In genomic region chr10:74825371-74826141, GRCh38 we compare ENCODE assay signal across 8 cellular contexts. TPM values are rescaled to one million over a fixed set of nuclear protein-coding genes. Genes with fewer than 3 reads are reported as not detected.
DNase-seq lines count a peak whose midpoint lies in the region; ATAC-seq, FAIRE-seq and TF ChIP-seq lines count a peak whose summit lies in the region.

No MANE protein-coding gene starts in this region.

- in situ Hi-C loops in ACHN (cut with HindIII; ENCODE audit: low pct_ligation_motif_present, low pct_unique_long_range_greater_than_20kb, low sequenced_read_pairs) = no loop called here

- peak; percentile 34 for TF ChIP-seq POLR2A in endothelial cell of umbilical vein (IDR thresholded peaks at IDR 0.05; ENCODE audit: low read depth, low read length)

- H3K4me3 ChIP-seq in KMS-11 (IDR thresholded peaks at IDR 0.05; ENCODE audit: insufficient read depth, low read depth, low read length) = no peak overlapping the region
- H3K4me3 ChIP-seq in endothelial cell of umbilical vein (replicated peaks in 1 of 3; ENCODE audit: insufficient read depth in 1 of 3, low read depth in 1 of 3, low read length in 3 of 3) = peak overlapping the region; percentile 34 to 71 (median 47)
- H3K4me3 ChIP-seq in mucosa of rectum (ENCODE audit: low read length in 2 of 2) = peak overlapping the region; percentile 80 to 92

- peak overlapping the region; percentile 91 for H3K27ac Mint-ChIP-seq in activated CD4-positive, alpha-beta memory T cell treated with anti-CD3 and anti-CD28 coated beads for 36 hours

- H2AFZ ChIP-seq in KMS-11 (ENCODE audit: low read depth) (peak overlapping the region; percentile 91; the same call in 1 of the 2 replicates), endothelial cell of umbilical vein (ENCODE audit: low read depth, low read length) (peak overlapping the region; percentile 99)

- ATAC-seq in GM18868 (IDR thresholded peaks at IDR 0.05; ENCODE audit: unreplicated experiment) (peak; percentile 0), HG03469 (IDR thresholded peaks at IDR 0.05; ENCODE audit: unreplicated experiment) (no peak)

- no peaks in the 10 kb centered on the region for H3K9me3 Mint-ChIP-seq in activated CD4-positive, alpha-beta memory T cell treated with anti-CD3 and anti-CD28 coated beads for 36 hours

- no peaks in the 10 kb centered on the region for H3K36me3 Mint-ChIP-seq in activated CD4-positive, alpha-beta memory T cell treated with anti-CD3 and anti-CD28 coated beads for 36 hours

- H4K20me1 ChIP-seq in KMS-11 (ENCODE audit: insufficient read depth) (no peaks in the 10 kb centered on the region), endothelial cell of umbilical vein (replicated peaks; ENCODE audit: control insufficient read depth, extremely low read depth, insufficient read depth, low read length) (no peaks in the 10 kb centered on the region)

- no peak for TF ChIP-seq CTCF in KMS-11 (conservative IDR thresholded peaks at IDR 0.05; ENCODE audit: low read depth, low read length)
- no peak for TF ChIP-seq CTCF in endothelial cell of umbilical vein (IDR thresholded peaks at IDR 0.05; ENCODE audit: extremely low read depth in 1 of 2, insufficient read depth in 1 of 2, low read depth in 1 of 2, low read length in 2 of 2)

- H3K79me2 ChIP-seq in KMS-11 (ENCODE audit: insufficient read depth, low read depth) (peaks cover 31% of the 10 kb centered on the region), endothelial cell of umbilical vein (ENCODE audit: control insufficient read depth, insufficient read depth, low read length) (peaks cover 5% of the 10 kb centered on the region)

- CTCF ChIA-PET in activated CD4-positive, alpha-beta memory T cell treated with anti-CD3 and anti-CD28 coated beads for 36 hours (lab: Charles Lee) = interaction anchor here (1.0 kb wide), 1 partner anchor 163 kb away, joined by 3 read pairs; no protein-coding TSS in a partner anchor
- CTCF ChIA-PET in endothelial cell of umbilical vein (lab: Charles Lee) = interaction anchor here (0.6 to 2.0 kb wide), 6 partner anchors 16 to 504 kb away, joined by 3 to 6 read pairs (median 3); no protein-coding TSS in a partner anchor

- peak overlapping the region; percentile 72 for H3K27ac ChIP-seq in KMS-11
- no peak overlapping the region for H3K27ac ChIP-seq in endothelial cell of umbilical vein (ENCODE audit: insufficient read depth, low read depth, low read length)
- H3K27ac ChIP-seq in mucosa of rectum (ENCODE audit: low read depth in 2 of 2, low read length in 2 of 2) = peak overlapping the region; percentile 99 to 100

- BruUV-seq in endothelial cell of umbilical vein (replicated peaks; lab: Mats Ljungman, UMichigan) = no TSS peak

- no peak for FAIRE-seq in endothelial cell of umbilical vein (lab: Jason Lieb, UNC)

- peaks cover 17% of the 10 kb centered on the region for H3K4me1 ChIP-seq in KMS-11 (ENCODE audit: low read depth, poor library complexity, severe bottlenecking)
- no peaks in the 10 kb centered on the region for H3K4me1 ChIP-seq in endothelial cell of umbilical vein (ENCODE audit: control insufficient read depth, extremely low read depth, insufficient read depth, low read length)
- peaks cover 16 to 23% of the 10 kb centered on the region in 2 donors for H3K4me1 ChIP-seq in mucosa of rectum (ENCODE audit: control insufficient read depth in 2 of 2, insufficient read depth in 2 of 2, low read length in 2 of 2)

- dilution Hi-C loops in endothelial cell of umbilical vein (cut with MboI; ENCODE audit: extremely low pct_ligation_motif_present, low sequenced_read_pairs) = no loop called here

- intact Hi-C loops in activated CD4-positive, alpha-beta memory T cell treated with anti-CD3 and anti-CD28 coated beads for 36 hours (cut with micrococcal nuclease) = loop anchor here (1.0 to 10.0 kb wide), 13 partner anchors 26 to 831 kb away; partner anchors contain the start of genes SAMD8, VCL and VDAC2
- intact Hi-C loops in endothelial cell of umbilical vein (cut with micrococcal nuclease) = loop anchor here (1.0 to 5.0 kb wide), 6 partner anchors 26 to 559 kb away; partner anchors contain the start of gene SAMD8

- peaks cover 57% of the 10 kb centered on the region for H3K4me1 Mint-ChIP-seq in activated CD4-positive, alpha-beta memory T cell treated with anti-CD3 and anti-CD28 coated beads for 36 hours (ENCODE audit: low read depth)

- H3K4me3 Mint-ChIP-seq in activated CD4-positive, alpha-beta memory T cell treated with anti-CD3 and anti-CD28 coated beads for 36 hours = peak overlapping the region; percentile 89

- H3K9me1 ChIP-seq in endothelial cell of umbilical vein (replicated peaks; ENCODE audit: control insufficient read depth, extremely low read depth, insufficient read depth, low read length) = no peaks in the 10 kb centered on the region

- POLR2A ChIA-PET in activated CD4-positive, alpha-beta memory T cell treated with anti-CD3 and anti-CD28 coated beads for 36 hours (lab: Charles Lee) = interaction anchor here (0.6 to 1.0 kb wide), 2 partner anchors 19 to 190 kb away, joined by 3 to 4 read pairs; no protein-coding TSS in a partner anchor
- POLR2A ChIA-PET in endothelial cell of umbilical vein (lab: Charles Lee) = interaction anchor here (0.6 to 0.8 kb wide), 5 partner anchors 11 to 1330 kb away, joined by 3 to 7 read pairs (median 3); no protein-coding TSS in a partner anchor

- H3K9me3 ChIP-seq in endothelial cell of umbilical vein (replicated peaks; ENCODE audit: control insufficient read depth, insufficient read depth, low read length) = no peaks in the 10 kb centered on the region
- no peaks in the 10 kb centered on the region for H3K9me3 ChIP-seq in mucosa of rectum (ENCODE audit: control insufficient read depth in 2 of 2, low read length in 2 of 2)

- DNase-seq in ACHN = peak; percentile 51
- DNase-seq in activated CD4-positive, alpha-beta memory T cell treated with anti-CD3 and anti-CD28 coated beads for 36 hours = no peak
- no peak for DNase-seq in endothelial cell of umbilical vein (ENCODE audit: low read depth, low spot score)
- peak; percentile 33 for DNase-seq in superior temporal gyrus (ENCODE audit: extremely low spot score)

- no peak overlapping the region; the same call in 1 of the 2 replicates for H3K4me2 ChIP-seq in KMS-11
- H3K4me2 ChIP-seq in endothelial cell of umbilical vein (ENCODE audit: insufficient read depth, low read length) = peak overlapping the region; percentile 54

- H3K36me3 ChIP-seq in KMS-11 (ENCODE audit: insufficient read depth) (no peaks in the 10 kb centered on the region), endothelial cell of umbilical vein (ENCODE audit: control insufficient read depth in 2 of 2, extremely low read depth in 1 of 2, insufficient read depth in 2 of 2, low read length in 2 of 2) (no peaks in the 10 kb centered on the region), mucosa of rectum (ENCODE audit: control insufficient read depth in 2 of 2, insufficient read depth in 2 of 2, low read length in 2 of 2) (no peaks in the 10 kb centered on the region)

- H3K9ac ChIP-seq in KMS-11 (peak overlapping the region; percentile 76), endothelial cell of umbilical vein (replicated peaks; ENCODE audit: extremely low read depth, insufficient read depth, low read length) (peak overlapping the region; percentile 56), mucosa of rectum (ENCODE audit: low read depth in 1 of 2, low read length in 2 of 2) (peak overlapping the region; percentile 65 to 77)

- H3K27me3 Mint-ChIP-seq in activated CD4-positive, alpha-beta memory T cell treated with anti-CD3 and anti-CD28 coated beads for 36 hours = no peaks in the 10 kb centered on the region

- H3K27me3 ChIP-seq in KMS-11 (ENCODE audit: insufficient read depth, low read depth) = no peaks in the 10 kb centered on the region
- H3K27me3 ChIP-seq in endothelial cell of umbilical vein (ENCODE audit: control insufficient read depth in 2 of 2, insufficient read depth in 2 of 2, low read length in 2 of 2) = no peaks in the 10 kb centered on the region
- no peaks in the 10 kb centered on the region for H3K27me3 ChIP-seq in mucosa of rectum (ENCODE audit: control insufficient read depth in 2 of 2, insufficient read depth in 2 of 2, low read length in 2 of 2)

TF ChIP-seq in endothelial cell of umbilical vein, 7 proteins besides CTCF, POLR2A, EP300 and RAD21:
- TF ChIP-seq MAX (IDR thresholded peaks at IDR 0.05; ENCODE audit: insufficient read depth, insufficient read length) (peak; percentile 48), POLR2AphosphoS5 (IDR thresholded peaks at IDR 0.05; ENCODE audit: insufficient read depth, low read depth, low read length) (peak; percentile 36), EZH2 (IDR thresholded peaks at IDR 0.05; ENCODE audit: borderline replicate concordance, low read depth, low read length, severe bottlenecking) (no peak), FOS (IDR thresholded peaks at IDR 0.05; ENCODE audit: borderline replicate concordance, insufficient read depth, low read length) (no peak), JUN (IDR thresholded peaks at IDR 0.05; ENCODE audit: borderline replicate concordance, insufficient read depth, insufficient read length, low read depth) (no peak), GATA2 (IDR thresholded peaks at IDR 0.05; ENCODE audit: insufficient read depth, insufficient read length, low read depth, low read length) (no peak), MYC (IDR thresholded peaks at IDR 0.05; ENCODE audit: low read depth, low read length) (no peak)
TF ChIP-seq in endothelial cell of umbilical vein: peak in this region for 2.

RNA-seq across cellular contexts. Expression of gene KAT6B, which starts 0.8 kb away (rescaled TPM):
- total RNA-seq in activated CD4-positive, alpha-beta memory T cell treated with anti-CD3 and anti-CD28 coated beads for 36 hours = 10 to 100 TPM; 17.4 to 20.5 TPM
- 15.0 and 17.0 TPM in 2 replicates for total RNA-seq in endothelial cell of umbilical vein
- polyA plus RNA-seq in endothelial cell of umbilical vein = 3.2 and 4.5 TPM in 2 replicates
- polyA plus RNA-seq in endothelial cell of umbilical vein (2011; cell fraction: cytosol; rRNA removed) = 3.6 and 4.3 TPM in 2 replicates
- polyA plus RNA-seq in endothelial cell of umbilical vein (2011; cell fraction: nucleus; rRNA removed) = 13.8 and 14.4 TPM in 2 replicates
- 5.7 and 6.2 TPM in 2 replicates for polyA plus RNA-seq in endothelial cell of umbilical vein (2012)
- polyA minus RNA-seq in endothelial cell of umbilical vein = 22.7 and 24.5 TPM in 2 replicates
- 6.3 TPM for polyA minus RNA-seq in endothelial cell of umbilical vein (2011; cell fraction: cytosol; rRNA and poly(A)+ RNA removed)
- 62.7 and 89.1 TPM in 2 replicates for polyA minus RNA-seq in endothelial cell of umbilical vein (2011; cell fraction: nucleus; rRNA and poly(A)+ RNA removed)

Comparison
In these comparisons a context has a peak if more than half of its experiments do, and no peak if none do; other contexts are left out.
1. DNase-seq: peak in ACHN (single experiment) and superior temporal gyrus (single experiment); none in activated CD4-positive, alpha-beta memory T cell treated with anti-CD3 and anti-CD28 coated beads for 36 hours (single experiment) and endothelial cell of umbilical vein (single experiment).
2. Peak in every context shown above with its lines, with median percentiles within 50 percentile points of each other: H3K9ac ChIP-seq.